In the genomic region with DNA sequence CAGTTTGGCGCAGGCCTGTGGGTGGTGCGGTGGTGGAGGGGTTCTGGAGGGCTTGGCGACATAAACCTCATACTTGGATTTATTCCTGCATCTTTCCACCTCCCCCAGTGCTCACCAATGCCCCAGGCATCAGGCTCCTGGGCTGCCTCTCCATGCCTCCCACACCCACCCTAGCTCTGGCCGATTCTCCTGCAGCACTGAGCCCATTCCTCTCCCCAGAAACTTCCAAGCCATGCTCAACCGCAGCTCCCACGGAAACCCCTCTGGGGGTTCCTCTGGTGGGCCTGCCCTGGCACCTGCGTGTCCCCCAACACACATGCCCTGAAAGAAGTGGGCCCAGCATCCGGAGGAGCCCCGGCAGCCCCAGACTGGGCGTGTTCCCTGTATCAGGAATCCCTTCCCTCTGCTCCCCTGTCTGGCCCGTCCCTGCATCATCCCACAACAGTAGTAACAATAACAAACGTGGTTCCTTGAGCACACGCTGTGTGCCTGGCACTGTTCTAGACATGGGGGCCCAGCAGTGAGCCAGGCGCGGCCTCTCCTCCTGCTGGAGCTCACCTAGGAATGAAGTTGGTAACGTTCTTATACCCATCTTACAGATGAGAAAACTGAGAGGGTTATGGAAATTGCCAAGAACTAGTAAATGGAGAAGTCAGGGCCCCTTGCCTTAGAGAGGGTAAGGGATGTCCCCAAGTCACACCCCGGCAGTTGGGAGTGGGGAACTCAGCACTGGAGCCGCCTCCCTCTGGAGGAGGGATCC, we compare ENCODE assay signal across 17 cellular contexts. TPM values are rescaled to one million over a fixed set of nuclear protein-coding genes. Genes with fewer than 3 reads are reported as not detected.
"Had no signal": no experiment of that assay in that cellular context is flagged by ENCODE, and none has a peak within 500 bp of the region (broad histone marks: within the 10 kb centered on the region; RNA-seq: fewer than 3 reads in every experiment).

No MANE protein-coding gene starts in this region.

- H3K4me1 Mint-ChIP-seq: activated T-helper 17 cell treated with anti-CD3 and anti-CD28 coated beads, Interleukin-2, amount 50 U/mL, for 72 hours had no signal

- H3K4me3 Mint-ChIP-seq: activated T-helper 17 cell treated with anti-CD3 and anti-CD28 coated beads, Interleukin-2, amount 50 U/mL, for 72 hours; type B pancreatic cell had no signal

- H3K27me3 ChIP-seq: neutrophil had no signal

- FAIRE-seq: islet of Langerhans had no signal

- H3K27me3 Mint-ChIP-seq: activated naive CD8-positive, alpha-beta T cell; naive thymus-derived CD8-positive, alpha-beta T cell had no signal

- DNase-seq: anterior cingulate cortex; erythroblast; retina; stimulated activated CD4-positive, alpha-beta T cell treated with anti-CD3 and anti-CD28 coated beads, Interleukin-4, amount 100 ng/mL, for 24 hours; stimulated activated naive CD4-positive, alpha-beta T cell had no signal

- ATAC-seq: activated CD4-positive, CD25-positive, alpha-beta regulatory T cell treated with anti-CD3 and anti-CD28 coated beads, Interleukin-2, amount 50 U/mL, for 24 hours; activated T-helper 17 cell treated with anti-CD3 and anti-CD28 coated beads, Interleukin-2, amount 50 U/mL, for 72 hours; naive thymus-derived CD8-positive, alpha-beta T cell had no signal

- H3K36me3 Mint-ChIP-seq: activated naive CD8-positive, alpha-beta T cell; naive thymus-derived CD8-positive, alpha-beta T cell; type B pancreatic cell had no signal

- H3K36me3 ChIP-seq: neutrophil had no signal

- H3K4me3 ChIP-seq: dorsolateral prefrontal cortex, SK-N-MC, skin epidermis had no signal

- H3K27ac Mint-ChIP-seq: activated naive CD8-positive, alpha-beta T cell; activated T-helper 17 cell treated with anti-CD3 and anti-CD28 coated beads, Interleukin-2, amount 50 U/mL, for 72 hours; type B pancreatic cell had no signal

- H3K27ac ChIP-seq: dorsolateral prefrontal cortex, neutrophil, SK-N-MC, skin epidermis had no signal

- H3K9me3 Mint-ChIP-seq: activated T-helper 17 cell treated with anti-CD3 and anti-CD28 coated beads, Interleukin-2, amount 50 U/mL, for 72 hours; naive thymus-derived CD8-positive, alpha-beta T cell; type B pancreatic cell had no signal

- H3K9me3 ChIP-seq: neutrophil had no signal

RNA-seq across cellular contexts. Expression of a gene that starts 2.3 kb away (rescaled TPM):
- total RNA-seq: cerebellum had no signal

RNA-seq across cellular contexts. Expression of a gene that starts 10.7 kb away (rescaled TPM):
- total RNA-seq: cerebellum; naive thymus-derived CD8-positive, alpha-beta T cell had no signal
- polyA plus RNA-seq: naive thymus-derived CD8-positive, alpha-beta T cell had no signal

RNA-seq across cellular contexts. Expression of a gene that starts 21.1 kb away (rescaled TPM):
- total RNA-seq: activated CD8-positive, alpha-beta memory T cell treated with anti-CD3 and anti-CD28 coated beads for 36 hours; activated T-helper 17 cell treated with anti-CD3 and anti-CD28 coated beads, Interleukin-2, amount 50 U/mL, for 72 hours; cerebellum; dorsolateral prefrontal cortex; naive thymus-derived CD8-positive, alpha-beta T cell had no signal
- polyA plus RNA-seq: naive thymus-derived CD8-positive, alpha-beta T cell had no signal

RNA-seq across cellular contexts. Expression of a gene that starts 32.0 kb away (rescaled TPM):
- total RNA-seq: activated T-helper 17 cell treated with anti-CD3 and anti-CD28 coated beads, Interleukin-2, amount 50 U/mL, for 72 hours; cerebellum; naive thymus-derived CD8-positive, alpha-beta T cell had no signal

RNA-seq across cellular contexts. Expression of a gene that starts 38.6 kb away (rescaled TPM):
- total RNA-seq: activated CD8-positive, alpha-beta memory T cell treated with anti-CD3 and anti-CD28 coated beads for 36 hours; cerebellum; naive thymus-derived CD8-positive, alpha-beta T cell had no signal
- polyA plus RNA-seq: naive thymus-derived CD8-positive, alpha-beta T cell had no signal
